In genomic region chr10:47928225-47928624, GRCh38 we compare ENCODE assay signal across 14 cellular contexts. TPM values are rescaled to one million over a fixed set of nuclear protein-coding genes. Genes with fewer than 3 reads are reported as not detected.
"Had no signal": no experiment of that assay in that cellular context is flagged by ENCODE, and none has a peak within 500 bp of the region (broad histone marks: within the 10 kb centered on the region; RNA-seq: fewer than 3 reads in every experiment).

No MANE protein-coding gene starts in this region.

RNA-seq across cellular contexts. Expression of gene NPY4R2, which starts 9.8 kb away (rescaled TPM):
- total RNA-seq: kidney; kidney epithelial cell; left lobe of liver; left ventricle myocardium inferior; left ventricle myocardium superior; liver; lung microvascular endothelial cell; mammary epithelial cell; mesothelial cell of epicardium; mononuclear cell; myocyte; naive thymus-derived CD4-positive, alpha-beta T cell had no signal
- polyA plus RNA-seq: hepatocyte; immature natural killer cell; liver; naive thymus-derived CD4-positive, alpha-beta T cell had no signal
